In the genomic region with DNA sequence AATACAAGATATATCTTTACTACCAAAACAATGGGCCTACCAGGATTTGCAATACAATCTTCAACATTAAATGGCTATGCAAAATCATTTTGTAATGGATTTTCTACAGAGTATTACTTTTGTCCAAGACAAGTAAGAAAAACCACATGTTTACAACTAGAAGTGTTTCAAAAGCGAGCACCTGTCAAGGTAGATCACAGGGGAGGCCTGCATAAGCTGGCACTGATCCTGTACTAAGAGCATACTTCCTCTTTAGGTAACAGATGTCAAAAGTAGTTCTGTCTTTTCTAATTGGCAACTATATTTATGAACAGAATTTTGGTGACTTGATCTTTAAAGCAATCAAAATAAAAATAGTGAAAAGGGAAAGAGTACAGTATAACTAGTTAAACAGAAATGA, we compare ENCODE assay signal across 18 cellular contexts.
DNase-seq lines count a peak whose midpoint lies in the region; ATAC-seq, FAIRE-seq and TF ChIP-seq lines count a peak whose summit lies in the region.
"Had no signal": no experiment of that assay in that cellular context is flagged by ENCODE, and none has a peak within 500 bp of the region (broad histone marks: within the 10 kb centered on the region; RNA-seq: fewer than 3 reads in every experiment).

No MANE protein-coding gene starts in this region.

- H3K27ac Mint-ChIP-seq in stimulated activated effector memory CD8-positive, alpha-beta T cell treated with anti-CD3 and anti-CD28 coated beads, Interleukin-12 subunit alpha, Interleukin-12 subunit beta, amount 100 ng/mL, for 72 hours: no peak overlapping the region
- H3K27ac Mint-ChIP-seq: activated naive CD4-positive, alpha-beta T cell treated with anti-CD3 and anti-CD28 coated beads, Interleukin-2, amount 50 U/mL, for 72 hours; natural killer cell treated with Interleukin-12 subunit alpha and Interleukin-12 subunit beta and Interleukin-15 and Interleukin-18, amount 100 ng/mL, for 72 hours had no signal

- intact Hi-C loops in left colon (cut with DNase I, micrococcal nuclease): no loop called here

- FAIRE-seq in GM12891 (lab: Jason Lieb, UNC) (peak; percentile 64), GM19239 (lab: Jason Lieb, UNC) (peak; percentile 82)
- FAIRE-seq: endometrium, GM12892, HTR-8/SVneo, keratinocyte had no signal

- H3K9me3 Mint-ChIP-seq in stimulated activated effector memory CD8-positive, alpha-beta T cell treated with anti-CD3 and anti-CD28 coated beads, Interleukin-12 subunit alpha, Interleukin-12 subunit beta, amount 100 ng/mL, for 72 hours: no peaks in the 10 kb centered on the region
- H3K9me3 Mint-ChIP-seq: natural killer cell treated with Interleukin-12 subunit alpha and Interleukin-12 subunit beta and Interleukin-15 and Interleukin-18, amount 100 ng/mL, for 72 hours had no signal

- in situ Hi-C loops in KBM-7 (cut with MboI; ENCODE audit: low pct_unique_long_range_greater_than_20kb, low sequenced_read_pairs): loop anchor here (25.0 kb wide), 2 partner anchors 564 to 739 kb away; no protein-coding TSS in a partner anchor

- H3K36me3 Mint-ChIP-seq in stimulated activated effector memory CD8-positive, alpha-beta T cell treated with anti-CD3 and anti-CD28 coated beads, Interleukin-12 subunit alpha, Interleukin-12 subunit beta, amount 100 ng/mL, for 72 hours: no peaks in the 10 kb centered on the region
- H3K36me3 Mint-ChIP-seq: natural killer cell treated with Interleukin-12 subunit alpha and Interleukin-12 subunit beta and Interleukin-15 and Interleukin-18, amount 100 ng/mL, for 72 hours had no signal

- H3K4me3 Mint-ChIP-seq in stimulated activated effector memory CD8-positive, alpha-beta T cell treated with anti-CD3 and anti-CD28 coated beads, Interleukin-12 subunit alpha, Interleukin-12 subunit beta, amount 100 ng/mL, for 72 hours: no peak overlapping the region
- H3K4me3 Mint-ChIP-seq: natural killer cell treated with Interleukin-12 subunit alpha and Interleukin-12 subunit beta and Interleukin-15 and Interleukin-18, amount 100 ng/mL, for 72 hours had no signal

- peaks cover 5% of the 10 kb centered on the region for H3K4me1 Mint-ChIP-seq in stimulated activated effector memory CD8-positive, alpha-beta T cell treated with anti-CD3 and anti-CD28 coated beads, Interleukin-12 subunit alpha, Interleukin-12 subunit beta, amount 100 ng/mL, for 72 hours

- DNase-seq in GM12891 (ENCODE audit: insufficient read length, low spot score): no peak
- no peak for DNase-seq in GM19239 (ENCODE audit: insufficient read length, low spot score)
- peak; percentile 34 for DNase-seq in KBM-7
- DNase-seq in left colon: no peak
- no peak for DNase-seq in stimulated activated effector memory CD8-positive, alpha-beta T cell treated with anti-CD3 and anti-CD28 coated beads, Interleukin-12 subunit alpha, Interleukin-12 subunit beta, amount 100 ng/mL, for 72 hours (ENCODE audit: low spot score in 2 of 2)
- DNase-seq in stimulated activated naive CD8-positive, alpha-beta T cell treated with anti-CD3 and anti-CD28 coated beads, Interleukin-15, Interleukin-2, amounts not matched to agents 100 U/mL and 50 U/mL, for 24 hours: no peak
- no peak for DNase-seq in KG1 (lab: John Stamatoyannopoulos, UW)
- DNase-seq: activated CD4-positive, alpha-beta T cell treated with anti-CD3 and anti-CD28 coated beads, Interleukin-2, amount 50 U/mL, for 48 hours; activated T-cell treated with anti-CD3 and anti-CD28 coated beads for 4 hours; GDM1; NCI-H345; posterior cingulate gyrus had no signal

- peak; percentile 58 for ATAC-seq in left colon
- no peak for ATAC-seq in stimulated activated effector memory CD8-positive, alpha-beta T cell treated with anti-CD3 and anti-CD28 coated beads, Interleukin-12 subunit alpha, Interleukin-12 subunit beta, amount 100 ng/mL, for 72 hours
- no peak for ATAC-seq in stimulated activated naive CD8-positive, alpha-beta T cell treated with anti-CD3 and anti-CD28 coated beads, Interleukin-15, Interleukin-2, amounts not matched to agents 100 U/mL and 50 U/mL, for 24 hours
- ATAC-seq: activated naive CD4-positive, alpha-beta T cell treated with anti-CD3 and anti-CD28 coated beads, Interleukin-2, amount 50 U/mL, for 72 hours; natural killer cell treated with Interleukin-12 subunit alpha and Interleukin-12 subunit beta and Interleukin-15 and Interleukin-18, amount 100 ng/mL, for 72 hours had no signal

- TF ChIP-seq POLR2A in GM12891 (IDR thresholded peaks at IDR 0.05; ENCODE audit: low read depth, low read length): no peak

TF ChIP-seq in GM12891, 5 proteins besides CTCF, POLR2A, EP300 and RAD21:
- TF ChIP-seq TAF1 (IDR thresholded peaks at IDR 0.05; ENCODE audit: low read depth, low read length): no peak
- TF ChIP-seq PAX5 (IDR thresholded peaks at IDR 0.05; ENCODE audit: insufficient read depth, low read length, severe bottlenecking): no peak
- no peak for TF ChIP-seq SPI1 (IDR thresholded peaks at IDR 0.05; ENCODE audit: low read depth, low read length)
- TF ChIP-seq POLR2AphosphoS5 (IDR thresholded peaks at IDR 0.05; ENCODE audit: low read depth, low read length): no peak
- TF ChIP-seq POU2F2 (IDR thresholded peaks at IDR 0.05; ENCODE audit: low read depth, low read length): no peak
